26 cellular contexts compared by ENCODE assay signal in genomic region chr6:67219336-67219735, GRCh38.
"Had no signal": no experiment of that assay in that cellular context is flagged by ENCODE, and none has a peak within 500 bp of the region (broad histone marks: within the 10 kb centered on the region; RNA-seq: fewer than 3 reads in every experiment).

No MANE protein-coding gene starts in this region.

- H3K4me1 ChIP-seq: body of pancreas, heart left ventricle, parathyroid adenoma, psoas muscle, transverse colon had no signal

- H3K9ac ChIP-seq: parathyroid adenoma had no signal

- H3K79me2 ChIP-seq: parathyroid adenoma had no signal

- H3K27me3 ChIP-seq: body of pancreas, dorsolateral prefrontal cortex, heart left ventricle, transverse colon had no signal

- H3K27ac ChIP-seq: body of pancreas, coronary artery, dorsolateral prefrontal cortex, heart left ventricle, parathyroid adenoma, psoas muscle, transverse colon, VCaP had no signal

- H3K36me3 ChIP-seq: heart left ventricle, transverse colon had no signal

- H3K4me3 ChIP-seq: body of pancreas, coronary artery, dorsolateral prefrontal cortex, heart left ventricle, psoas muscle, transverse colon had no signal

- DNase-seq: activated CD4-positive, alpha-beta T cell treated with anti-CD3 and anti-CD28 coated beads for 4 hours; activated CD4-positive, alpha-beta T cell treated with anti-CD3 and anti-CD28 coated beads, Interleukin-2, amount 50 U/mL, for 4 hours; activated naive CD4-positive, alpha-beta T cell treated with Interleukin-2 at 50 U/mL for 16 hours; activated T-cell treated with anti-CD3 and anti-CD28 coated beads for 4 hours; activated T-cell treated with anti-CD3 and anti-CD28 coated beads, Interleukin-2, amount 50 U/mL, for 72 hours; body of pancreas; dorsolateral prefrontal cortex; effector memory CD4-positive, alpha-beta T cell; hypothalamus; immature natural killer cell; left colon; mammary epithelial cell; naive B cell; nephron progenitor cell; nucleus accumbens; stimulated activated CD4-positive, alpha-beta T cell treated with anti-CD3 and anti-CD28 coated beads, Interleukin-15, amount 100 ng/mL, for 24 hours; stimulated activated CD4-positive, alpha-beta T cell treated with anti-CD3 and anti-CD28 coated beads, Interleukin-2, amount 100 ng/mL, for 24 hours; stimulated activated naive CD4-positive, alpha-beta T cell treated with Interleukin-2 at 50 U/mL for 16 hours; SW 1271; T-helper 9 cell; transverse colon had no signal

- H2AFZ ChIP-seq: parathyroid adenoma had no signal

- ATAC-seq: activated T-cell treated with anti-CD3 and anti-CD28 coated beads, Interleukin-2, amount 50 U/mL, for 72 hours; body of pancreas; heart left ventricle; left colon; psoas muscle had no signal

- H3K9me3 ChIP-seq: body of pancreas, heart left ventricle, psoas muscle, transverse colon had no signal
